Comparison of ENCODE assay signal across 17 cellular contexts in genomic region chr2:158644139-158644538, GRCh38.
DNase-seq lines count a peak whose midpoint lies in the region; TF ChIP-seq lines count a peak whose summit lies in the region.
"Had no signal": no experiment of that assay in that cellular context is flagged by ENCODE, and none has a peak within 500 bp of the region (broad histone marks: within the 10 kb centered on the region; RNA-seq: fewer than 3 reads in every experiment).

No MANE protein-coding gene starts in this region.

- DNase-seq in EH (ENCODE audit: low read depth): peak; percentile 85
- DNase-seq in LHCN-M2 (ENCODE audit: low read depth): peak; percentile 77
- DNase-seq in cardiac fibroblast (ENCODE audit: low read depth in 2 of 2): peak; percentile 72 to 76
- peak; percentile 78 for DNase-seq in mesenchymal stem cell
- DNase-seq in SKM-1 (lab: John Stamatoyannopoulos, UW; ENCODE audit: unreplicated experiment): no peak
- DNase-seq in activated gamma-delta T cell treated with Interleukin-2 at 50 U/mL for 16 hours: no peak
- DNase-seq in activated CD4-positive, alpha-beta T cell treated with anti-CD3 and anti-CD28 coated beads for 48 hours: no peak
- no peak for DNase-seq in stimulated activated CD4-positive, alpha-beta T cell treated with anti-CD3 and anti-CD28 coated beads, Interleukin-1b, Interleukin-23, amount 100 ng/mL, for 48 hours
- DNase-seq: activated effector memory CD4-positive, alpha-beta T cell treated with Interleukin-2 at 50 U/mL for 16 hours; effector memory CD8-positive, alpha-beta T cell; H7; NCI-H1105 treated with DMSO at 0.1 percent for 48 hours; spleen; stimulated activated naive CD8-positive, alpha-beta T cell treated with anti-CD3 and anti-CD28 coated beads, Interleukin-15, amount 100 ng/mL, for 72 hours; uterus had no signal

- no peak overlapping the region for H3K4ac ChIP-seq in mesenchymal stem cell (ENCODE audit: low read depth in 1 of 2, low read length in 2 of 2)

- no peak overlapping the region for H4K91ac ChIP-seq in mesenchymal stem cell (ENCODE audit: low read length)

- H3K4me2 ChIP-seq in mesenchymal stem cell (ENCODE audit: low read length, poor library complexity, severe bottlenecking): no peak overlapping the region

- H3K9me3 ChIP-seq in mesenchymal stem cell (ENCODE audit: control insufficient read depth, low read length): no peaks in the 10 kb centered on the region
- H3K9me3 ChIP-seq: spleen, uterus had no signal

- 36% methylated on average over 4 of the region's 4 CpGs for WGBS in mesenchymal stem cell

- peaks cover 5% of the 10 kb centered on the region for H3K79me1 ChIP-seq in mesenchymal stem cell (replicated peaks; ENCODE audit: low read length, poor library complexity, severe bottlenecking)

- no peak overlapping the region for H2AFZ ChIP-seq in mesenchymal stem cell (ENCODE audit: low read depth, low read length)

- no peaks in the 10 kb centered on the region for H3K4me1 ChIP-seq in mesenchymal stem cell (ENCODE audit: control insufficient read depth, insufficient read depth, low read depth, low read length)
- H3K4me1 ChIP-seq: spleen, uterus had no signal

- H2BK12ac ChIP-seq in mesenchymal stem cell (ENCODE audit: low read length in 2 of 2): no peak overlapping the region

- H3K9ac ChIP-seq in mesenchymal stem cell (ENCODE audit: low read length): no peak overlapping the region

- H3K18ac ChIP-seq in mesenchymal stem cell (ENCODE audit: low read depth in 1 of 2, low read length in 2 of 2): no peak overlapping the region

- H4K8ac ChIP-seq in mesenchymal stem cell (ENCODE audit: low read length): no peak overlapping the region

- H2AK5ac ChIP-seq in mesenchymal stem cell (ENCODE audit: low read length, severe bottlenecking): no peak overlapping the region

- H2BK120ac ChIP-seq in mesenchymal stem cell (ENCODE audit: low read depth, low read length): no peak overlapping the region

- TF ChIP-seq CTCF in cardiac fibroblast (IDR thresholded peaks at IDR 0.05; ENCODE audit: low read depth, low read length): no peak

- H3K36me3 ChIP-seq in mesenchymal stem cell (ENCODE audit: control insufficient read depth in 1 of 2, insufficient read depth in 2 of 2, low read depth in 1 of 2, low read length in 2 of 2): peaks cover 13 to 15% of the 10 kb centered on the region in 2 experiments
- H3K36me3 ChIP-seq: uterus had no signal

- no peak overlapping the region for H3K23ac ChIP-seq in mesenchymal stem cell (ENCODE audit: low read length in 2 of 2)

- H2BK15ac ChIP-seq in mesenchymal stem cell (ENCODE audit: low read depth, poor library complexity, severe bottlenecking): no peak overlapping the region

- H3K14ac ChIP-seq in mesenchymal stem cell (ENCODE audit: low read length in 2 of 2): no peak overlapping the region

- H3K4me3 ChIP-seq in cardiac fibroblast (replicated peaks in 1 of 2; ENCODE audit: low read depth in 2 of 2, low read length in 2 of 2): no peak overlapping the region
- no peak overlapping the region for H3K4me3 ChIP-seq in mesenchymal stem cell (ENCODE audit: insufficient read depth in 1 of 2, low read depth in 1 of 2, low read length in 2 of 2)
- H3K4me3 ChIP-seq: K562, spleen, uterus had no signal

- no peaks in the 10 kb centered on the region for H3K27me3 ChIP-seq in mesenchymal stem cell (ENCODE audit: control insufficient read depth in 1 of 2, insufficient read depth in 1 of 2, low read length in 2 of 2)
- H3K27me3 ChIP-seq: spleen, uterus had no signal

- H2BK5ac ChIP-seq in mesenchymal stem cell (ENCODE audit: low read depth, low read length, poor library complexity, severe bottlenecking): no peak overlapping the region

- H3K27ac ChIP-seq in mesenchymal stem cell (ENCODE audit: low read length, poor library complexity, severe bottlenecking): no peak overlapping the region
- H3K27ac ChIP-seq: spleen, uterus, VCaP had no signal

Comparison
In these comparisons a context has a peak if more than half of its experiments do, and no peak if none do; other contexts are left out.
1. DNase-seq: peak in EH (single experiment), LHCN-M2 (single experiment), cardiac fibroblast (2 of 2) and mesenchymal stem cell (single experiment); none in SKM-1 (single experiment), activated gamma-delta T cell treated with Interleukin-2 at 50 U/mL for 16 hours (single experiment), activated CD4-positive, alpha-beta T cell treated with anti-CD3 and anti-CD28 coated beads for 48 hours (single experiment) and stimulated activated CD4-positive, alpha-beta T cell treated with anti-CD3 and anti-CD28 coated beads, Interleukin-1b, Interleukin-23, amount 100 ng/mL, for 48 hours (single experiment).